In genomic region chr1:158021721-158022120, GRCh38 we compare ENCODE assay signal across 13 cellular contexts. TPM values are rescaled to one million over a fixed set of nuclear protein-coding genes. Genes with fewer than 3 reads are reported as not detected.
DNase-seq lines count a peak whose midpoint lies in the region; ATAC-seq and TF ChIP-seq lines count a peak whose summit lies in the region.
"Had no signal": no experiment of that assay in that cellular context is flagged by ENCODE, and none has a peak within 500 bp of the region (broad histone marks: within the 10 kb centered on the region; RNA-seq: fewer than 3 reads in every experiment).

No MANE protein-coding gene starts in this region.

- H3K9me3 Mint-ChIP-seq in type B pancreatic cell: no peaks in the 10 kb centered on the region
- H3K9me3 Mint-ChIP-seq: activated naive CD4-positive, alpha-beta T cell treated with anti-CD3 and anti-CD28 coated beads for 36 hours; T-helper 1 cell treated with Interleukin-12 subunit alpha and Interleukin-12 subunit beta and Interleukin-4 antibody, amounts not matched to agents 30 μg/mL and 1 μg/mL, for 36 hours had no signal

- H3K9ac ChIP-seq in skeletal muscle satellite cell (ENCODE audit: low read depth, low read length): peak overlapping the region; percentile 87

- intact Hi-C loops in esophagus squamous epithelium (cut with DNase I): no loop called here

- 32 to 40% methylated on average over 2 of the region's 2 CpGs for WGBS in esophagus squamous epithelium, 2 donors

- no peaks in the 10 kb centered on the region for H3K36me3 Mint-ChIP-seq in type B pancreatic cell

- H3K4me3 ChIP-seq in AG04450 (ENCODE audit: low read depth, low read length): no peak overlapping the region
- no peak overlapping the region for H3K4me3 ChIP-seq in Peyer's patch
- H3K4me3 ChIP-seq in esophagus squamous epithelium: no peak overlapping the region
- H3K4me3 ChIP-seq in skeletal muscle satellite cell (ENCODE audit: low read length): no peak overlapping the region

- POLR2A ChIA-PET in AG04450 (lab: Yijun Ruan, JAX): interaction anchor here (0.6 to 3.6 kb wide), 3 partner anchors 11 to 26 kb away, joined by 3 to 65 read pairs (median 4); no protein-coding TSS in a partner anchor

- no peaks in the 10 kb centered on the region for H3K27me3 Mint-ChIP-seq in type B pancreatic cell

- H3K4me1 ChIP-seq in Peyer's patch: peaks cover 0 to 49% (median 1%) of the 10 kb centered on the region in 4 donors
- H3K4me1 ChIP-seq in esophagus squamous epithelium: peaks cover 27 to 95% (median 86%) of the 10 kb centered on the region in 3 donors
- H3K4me1 ChIP-seq in skeletal muscle satellite cell (ENCODE audit: control insufficient read depth, insufficient read depth, low read length): peaks cover 77% of the 10 kb centered on the region

- peaks cover 69% of the 10 kb centered on the region for H3K4me1 Mint-ChIP-seq in type B pancreatic cell (ENCODE audit: unreplicated experiment)

- DNase-seq in AG04450 (ENCODE audit: low read depth, low spot score) (no peak), Peyer's patch (no peak), esophagus squamous epithelium (lab: John Stamatoyannopoulos, UW) (no peak), NCI-H774 (lab: John Stamatoyannopoulos, UW) (no peak), Ammon's horn (ENCODE audit: low spot score) (no peak), type B pancreatic cell (ENCODE audit: extremely low spot score, unreplicated experiment) (no peak)
- DNase-seq: activated naive CD4-positive, alpha-beta T cell treated with anti-CD3 and anti-CD28 coated beads for 36 hours; Kasumi-1; NCI-H510A treated with DMSO at 0.1 percent for 48 hours; stimulated activated CD4-positive, alpha-beta T cell treated with anti-CD3 and anti-CD28 coated beads, Interleukin-4, amount 100 ng/mL, for 1 hour had no signal

- no peak overlapping the region for H3K27ac Mint-ChIP-seq in type B pancreatic cell
- H3K27ac Mint-ChIP-seq: activated naive CD4-positive, alpha-beta T cell treated with anti-CD3 and anti-CD28 coated beads for 36 hours; T-helper 1 cell treated with Interleukin-12 subunit alpha and Interleukin-12 subunit beta and Interleukin-4 antibody, amounts not matched to agents 30 μg/mL and 1 μg/mL, for 36 hours had no signal

- no peak overlapping the region for H3K4me3 Mint-ChIP-seq in type B pancreatic cell
- H3K4me3 Mint-ChIP-seq: activated naive CD4-positive, alpha-beta T cell treated with anti-CD3 and anti-CD28 coated beads for 36 hours; T-helper 1 cell treated with Interleukin-12 subunit alpha and Interleukin-12 subunit beta and Interleukin-4 antibody, amounts not matched to agents 30 μg/mL and 1 μg/mL, for 36 hours had no signal

- no peak for TF ChIP-seq CTCF in AG04450 (IDR thresholded peaks at IDR 0.05; ENCODE audit: low read depth, low read length)
- TF ChIP-seq CTCF in Peyer's patch (IDR thresholded peaks at IDR 0.05): no peak
- TF ChIP-seq CTCF in esophagus squamous epithelium (IDR thresholded peaks at IDR 0.05): no peak
- no peak for TF ChIP-seq CTCF in type B pancreatic cell (conservative IDR thresholded peaks at IDR 0.05)

- H3K36me3 ChIP-seq in Peyer's patch (no peaks in the 10 kb centered on the region), esophagus squamous epithelium (no peaks in the 10 kb centered on the region), skeletal muscle satellite cell (ENCODE audit: insufficient read depth, low read length) (peaks cover 10% of the 10 kb centered on the region)

- TF ChIP-seq POLR2A in Peyer's patch (IDR thresholded peaks at IDR 0.05) (no peak), esophagus squamous epithelium (IDR thresholded peaks at IDR 0.05) (no peak)

- peak overlapping the region; percentile 78 for H3K4me2 ChIP-seq in skeletal muscle satellite cell (ENCODE audit: low read length)

- ATAC-seq in GM19351 (IDR thresholded peaks at IDR 0.05; ENCODE audit: unreplicated experiment): no peak

- CTCF ChIA-PET in AG04450 (lab: Charles Lee): interaction anchor here (0.5 to 5.5 kb wide), 7 partner anchors 13 to 96 kb away, joined by 3 to 56 read pairs (median 5); partner anchors contain the start of gene KIRREL1

- H3K27me3 ChIP-seq in AG04450 (ENCODE audit: control insufficient read depth, insufficient read depth, low read length) (no peaks in the 10 kb centered on the region), Peyer's patch (no peaks in the 10 kb centered on the region), esophagus squamous epithelium (no peaks in the 10 kb centered on the region), skeletal muscle satellite cell (ENCODE audit: control insufficient read depth, insufficient read depth, low read length) (no peaks in the 10 kb centered on the region)

- H3K9me3 ChIP-seq in AG04450 (ENCODE audit: control insufficient read depth, insufficient read depth, low read length) (no peaks in the 10 kb centered on the region), Peyer's patch (no peaks in the 10 kb centered on the region), esophagus squamous epithelium (no peaks in the 10 kb centered on the region), skeletal muscle satellite cell (replicated peaks; ENCODE audit: low read length) (no peaks in the 10 kb centered on the region)

- H3K27ac ChIP-seq in AG04450 (ENCODE audit: low read depth, low read length) (peak overlapping the region; percentile 3), Peyer's patch (peak overlapping the region in 3 of 4 donors; percentile 4 to 84 (median 60)), esophagus squamous epithelium (peak overlapping the region; percentile 31 to 80 (median 76))

RNA-seq across cellular contexts. Expression of gene KIRREL1, which starts 28.3 kb away (rescaled TPM):
- 42.3 and 53.7 TPM in 2 replicates for polyA plus RNA-seq in AG04450 (2011; rRNA removed)
- polyA minus RNA-seq in AG04450 (2011; rRNA and poly(A)+ RNA removed): 96.0 and 123 TPM in 2 replicates
- total RNA-seq in Peyer's patch (10 to 100 TPM in 3 of 4 donors, 1 to 10 TPM in 1; 2.8 to 29.7 (median 11.1) TPM), esophagus squamous epithelium (10 to 100 TPM in 3 of 4 donors, 1 to 10 TPM in 1; 3.6 to 18.9 (median 15.2) TPM), type B pancreatic cell (ENCODE audit: low replicate concordance) (15.0 and 51.6 TPM in 2 replicates)
- total RNA-seq in skeletal muscle satellite cell (2012; rRNA removed): 83.4 and 83.9 TPM in 2 replicates

Comparison
In these comparisons a context has a peak if more than half of its experiments do, and no peak if none do; other contexts are left out.
1. H3K27ac ChIP-seq: peak in every context shown above with its lines; median percentile 76 in esophagus squamous epithelium; 60 in Peyer's patch; 3 in AG04450.